ENCODE assay signal across 1 cellular context in the genomic region with DNA sequence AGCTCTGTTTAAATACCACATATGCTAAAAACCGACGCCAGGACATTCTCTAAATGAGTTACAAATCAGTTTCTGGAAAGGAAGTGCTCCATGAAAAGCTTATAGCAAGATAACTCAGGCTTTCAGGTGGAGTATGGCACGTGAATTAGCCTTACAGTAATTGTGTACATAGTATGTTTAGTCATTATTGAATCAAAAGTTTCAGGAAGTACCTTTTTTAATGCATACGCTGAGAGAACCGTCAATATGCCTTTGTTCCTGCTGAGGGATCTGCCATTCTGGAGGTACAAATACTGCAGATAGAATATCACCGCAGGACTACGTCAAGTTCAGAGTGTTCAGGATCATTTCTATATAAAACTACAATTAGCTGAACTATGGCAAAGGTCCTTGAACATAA.
TF ChIP-seq lines count a peak whose summit lies in the region.

No MANE protein-coding gene starts in this region.

TF ChIP-seq in K562, 482 proteins besides CTCF, POLR2A, EP300 and RAD21 (continued from another document):
- TF ChIP-seq YBX1 (IDR thresholded peaks at IDR 0.05) (no peak), ZNF24 (IDR thresholded peaks at IDR 0.05) (no peak), RBM39 (optimal IDR thresholded peaks at IDR 0.05; ENCODE audit: low read depth, low read length) (no peak), TCF3 (CRISPR knock-in tag; IDR thresholded peaks at IDR 0.05) (no peak), XRCC3 (IDR thresholded peaks at IDR 0.05) (no peak), SREBF2 (CRISPR knock-in tag; IDR thresholded peaks at IDR 0.05) (no peak), ZNF354B (CRISPR knock-in tag; IDR thresholded peaks at IDR 0.05) (no peak), ZNF780A (CRISPR knock-in tag; IDR thresholded peaks at IDR 0.05) (no peak)
- TF ChIP-seq, protein P1, sequence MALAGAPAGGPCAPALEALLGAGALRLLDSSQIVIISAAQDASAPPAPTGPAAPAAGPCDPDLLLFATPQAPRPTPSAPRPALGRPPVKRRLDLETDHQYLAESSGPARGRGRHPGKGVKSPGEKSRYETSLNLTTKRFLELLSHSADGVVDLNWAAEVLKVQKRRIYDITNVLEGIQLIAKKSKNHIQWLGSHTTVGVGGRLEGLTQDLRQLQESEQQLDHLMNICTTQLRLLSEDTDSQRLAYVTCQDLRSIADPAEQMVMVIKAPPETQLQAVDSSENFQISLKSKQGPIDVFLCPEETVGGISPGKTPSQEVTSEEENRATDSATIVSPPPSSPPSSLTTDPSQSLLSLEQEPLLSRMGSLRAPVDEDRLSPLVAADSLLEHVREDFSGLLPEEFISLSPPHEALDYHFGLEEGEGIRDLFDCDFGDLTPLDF (CRISPR knock-in tag; IDR thresholded peaks at IDR 0.05) = no peak
